In genomic region chr20:5120189-5120484, GRCh38 we compare ENCODE assay signal across 1 cellular context.
TF ChIP-seq lines count a peak whose summit lies in the region.

No MANE protein-coding gene starts in this region.

TF ChIP-seq in H1, 55 proteins besides CTCF, POLR2A, EP300 and RAD21:
- no peak for TF ChIP-seq RFX5 (IDR thresholded peaks at IDR 0.05; ENCODE audit: borderline replicate concordance, low read depth, low read length)
- TF ChIP-seq JUND (IDR thresholded peaks at IDR 0.05; ENCODE audit: low read length): no peak
- TF ChIP-seq ATF2 (IDR thresholded peaks at IDR 0.05; ENCODE audit: low read length): no peak; the same call in 1 of the 2 replicates
- no peak for TF ChIP-seq E2F6 (IDR thresholded peaks at IDR 0.05)
- TF ChIP-seq ASH2L (IDR thresholded peaks at IDR 0.05; ENCODE audit: low read length): no peak
- TF ChIP-seq TEAD4 (IDR thresholded peaks at IDR 0.05; ENCODE audit: low read depth, low read length): no peak
- TF ChIP-seq YY1 (IDR thresholded peaks at IDR 0.05; ENCODE audit: low read depth, low read length): no peak
- no peak; the same call in 1 of the 2 replicates for TF ChIP-seq BACH1 (IDR thresholded peaks at IDR 0.05; ENCODE audit: low read length)
- no peak for TF ChIP-seq PHF8 (conservative IDR thresholded peaks at IDR 0.05; ENCODE audit: low read depth, low read length)
- no peak for TF ChIP-seq EGR1 (IDR thresholded peaks at IDR 0.05; ENCODE audit: borderline replicate concordance, low read depth, low read length)
- no peak for TF ChIP-seq RBBP5 (IDR thresholded peaks at IDR 0.05; ENCODE audit: borderline replicate concordance, low read depth, low read length)
- TF ChIP-seq CREB1 (IDR thresholded peaks at IDR 0.05): no peak
